ENCODE assay signal across 11 cellular contexts in genomic region chr2:12326449-12327190, GRCh38.
A peak's percentile ranks its signal among the peaks of the same experiment; 100 is the strongest.
DNase-seq lines count a peak whose midpoint lies in the region; ATAC-seq, FAIRE-seq and TF ChIP-seq lines count a peak whose summit lies in the region.
"Had no signal": no experiment of that assay in that cellular context is flagged by ENCODE, and none has a peak within 500 bp of the region (broad histone marks: within the 10 kb centered on the region; RNA-seq: fewer than 3 reads in every experiment).

No MANE protein-coding gene starts in this region.

- H3K36me3 ChIP-seq in RWPE2 (ENCODE audit: low read depth), result no peaks in the 10 kb centered on the region

- H3K4me2 ChIP-seq in A549, result no peak overlapping the region
- H3K4me2 ChIP-seq: KMS-11 had no signal

- H3K4me1 ChIP-seq in A549 (no peaks in the 10 kb centered on the region), RWPE2 (ENCODE audit: insufficient read depth, poor library complexity, severe bottlenecking) (peaks cover 9% of the 10 kb centered on the region)

- 33% methylated on average over 12 of the region's 12 CpGs for WGBS in A549 (ENCODE audit: missing lambda C conversion rate)

- no peak for TF ChIP-seq POLR2A in A549 (IDR thresholded peaks at IDR 0.05; ENCODE audit: low read length)

- POLR2A ChIA-PET in A549 (lab: Yijun Ruan, JAX), result no interaction called here

- no peak overlapping the region for H3K27ac ChIP-seq in A549
- peak overlapping the region; percentile 19 for H3K27ac ChIP-seq in RWPE2 (ENCODE audit: poor library complexity, severe bottlenecking)
- H3K27ac ChIP-seq: KMS-11 had no signal

- TF ChIP-seq RAD21 in A549 (conservative IDR thresholded peaks at IDR 0.05 in 1 of 2, IDR thresholded peaks at IDR 0.05 in 1 of 2), result peak in 1 of 2 experiments; percentile 34; a peak in 3 of 5 replicates

- no peak for TF ChIP-seq EP300 in A549 (IDR thresholded peaks at IDR 0.05)

- TF ChIP-seq CTCF in A549 (IDR thresholded peaks at IDR 0.05), result no peak
- TF ChIP-seq CTCF in GM13976 (IDR thresholded peaks at IDR 0.05; ENCODE audit: borderline replicate concordance, control extremely low read depth, extremely low read depth, insufficient read depth, missing control alignments), result peak; percentile 11
- TF ChIP-seq CTCF in RWPE2 (IDR thresholded peaks at IDR 0.05; ENCODE audit: poor library complexity, severe bottlenecking), result no peak

- CTCF ChIA-PET in A549 (lab: Yijun Ruan, JAX), result interaction anchor here (0.8 to 1.7 kb wide), 5 partner anchors 11 to 497 kb away, joined by 3 to 5 read pairs (median 3); partner anchors contain the start of gene TRIB2

- H3K4me3 ChIP-seq in A549 (no peak overlapping the region), RWPE2 (ENCODE audit: severe bottlenecking) (no peak overlapping the region)

- H3K27me3 ChIP-seq in RWPE2 (ENCODE audit: insufficient read depth, poor library complexity, severe bottlenecking), result no peaks in the 10 kb centered on the region

- H3K9me3 ChIP-seq in A549 (0 out of 3 replicates have a peak, but pooled peaks cover 2% of the 10 kb centered on the region), RWPE2 (ENCODE audit: severe bottlenecking) (no peaks in the 10 kb centered on the region)

- peak; percentile 47 to 82; a peak in 3 of 6 replicates for ATAC-seq in A549
- no peak for ATAC-seq in RWPE2 (ENCODE audit: low read depth)
- ATAC-seq in HG02623 (IDR thresholded peaks at IDR 0.05; ENCODE audit: unreplicated experiment), result no peak
- ATAC-seq in HG03135 (IDR thresholded peaks at IDR 0.05; ENCODE audit: unreplicated experiment), result no peak
- no peak for ATAC-seq in GM19397 (IDR thresholded peaks at IDR 0.05; ENCODE audit: unreplicated experiment)

- in situ Hi-C loops in GM13976 (cut with MboI; ENCODE audit: low sequenced_read_pairs, unreplicated experiment), result no loop called here

- FAIRE-seq in A549 (lab: Jason Lieb, UNC), result no peak
- FAIRE-seq: TTC549 had no signal

- DNase-seq in A549 (ENCODE audit: low read depth in 1 of 2, low spot score in 1 of 2) (no peak), GM13976 (ENCODE audit: low spot score) (peak; percentile 17), RWPE2 (ENCODE audit: low spot score) (no peak), iPS-NIHi11 (ENCODE audit: low spot score) (peak; percentile 33), DMS114 treated with DMSO at 0.1 percent for 48 hours (lab: John Stamatoyannopoulos, UW; ENCODE audit: unreplicated experiment) (no peak)
- DNase-seq: NK-92 treated with Interleukin-12 subunit alpha and Interleukin-12 subunit beta, amount 100 ng/mL, for 24 hours had no signal

TF ChIP-seq in A549, 52 proteins besides CTCF, POLR2A, EP300 and RAD21:
- TF ChIP-seq FOSL2 (IDR thresholded peaks at IDR 0.05), result no peak
- TF ChIP-seq FOSL2 (CRISPR knock-in tag; IDR thresholded peaks at IDR 0.05), result no peak
- TF ChIP-seq MAZ (IDR thresholded peaks at IDR 0.05; ENCODE audit: borderline replicate concordance, low read depth, low read length), result no peak
- no peak for TF ChIP-seq ZC3H11A (IDR thresholded peaks at IDR 0.05)
- no peak for TF ChIP-seq RNF2 (IDR thresholded peaks at IDR 0.05; ENCODE audit: borderline replicate concordance, low read depth)
- TF ChIP-seq TFCP2L1 (CRISPR knock-in tag; IDR thresholded peaks at IDR 0.05), result no peak
- no peak for TF ChIP-seq FOXS1 (CRISPR knock-in tag; IDR thresholded peaks at IDR 0.05)
- no peak for TF ChIP-seq NFE2L2 (conservative IDR thresholded peaks at IDR 0.05; ENCODE audit: low read length)
- TF ChIP-seq MAFK (IDR thresholded peaks at IDR 0.05; ENCODE audit: partially characterized antibody), result no peak
- TF ChIP-seq, protein P1, sequence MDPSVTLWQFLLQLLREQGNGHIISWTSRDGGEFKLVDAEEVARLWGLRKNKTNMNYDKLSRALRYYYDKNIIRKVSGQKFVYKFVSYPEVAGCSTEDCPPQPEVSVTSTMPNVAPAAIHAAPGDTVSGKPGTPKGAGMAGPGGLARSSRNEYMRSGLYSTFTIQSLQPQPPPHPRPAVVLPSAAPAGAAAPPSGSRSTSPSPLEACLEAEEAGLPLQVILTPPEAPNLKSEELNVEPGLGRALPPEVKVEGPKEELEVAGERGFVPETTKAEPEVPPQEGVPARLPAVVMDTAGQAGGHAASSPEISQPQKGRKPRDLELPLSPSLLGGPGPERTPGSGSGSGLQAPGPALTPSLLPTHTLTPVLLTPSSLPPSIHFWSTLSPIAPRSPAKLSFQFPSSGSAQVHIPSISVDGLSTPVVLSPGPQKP (IDR thresholded peaks at IDR 0.05; ENCODE audit: low read depth, low read length), result no peak
- no peak for TF ChIP-seq SREBF2 (IDR thresholded peaks at IDR 0.05)
- TF ChIP-seq FOSB (CRISPR knock-in tag; IDR thresholded peaks at IDR 0.05), result no peak
- TF ChIP-seq, protein P2, sequence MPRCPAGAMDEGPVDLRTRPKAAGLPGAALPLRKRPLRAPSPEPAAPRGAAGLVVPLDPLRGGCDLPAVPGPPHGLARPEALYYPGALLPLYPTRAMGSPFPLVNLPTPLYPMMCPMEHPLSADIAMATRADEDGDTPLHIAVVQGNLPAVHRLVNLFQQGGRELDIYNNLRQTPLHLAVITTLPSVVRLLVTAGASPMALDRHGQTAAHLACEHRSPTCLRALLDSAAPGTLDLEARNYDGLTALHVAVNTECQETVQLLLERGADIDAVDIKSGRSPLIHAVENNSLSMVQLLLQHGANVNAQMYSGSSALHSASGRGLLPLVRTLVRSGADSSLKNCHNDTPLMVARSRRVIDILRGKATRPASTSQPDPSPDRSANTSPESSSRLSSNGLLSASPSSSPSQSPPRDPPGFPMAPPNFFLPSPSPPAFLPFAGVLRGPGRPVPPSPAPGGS (IDR thresholded peaks at IDR 0.05), result no peak
- TF ChIP-seq CBX8 (IDR thresholded peaks at IDR 0.05), result no peak
- no peak for TF ChIP-seq KDM5A (IDR thresholded peaks at IDR 0.05)
- TF ChIP-seq ZFP36 (IDR thresholded peaks at IDR 0.05; ENCODE audit: borderline replicate concordance, partially characterized antibody), result no peak
- TF ChIP-seq RARB (CRISPR knock-in tag; IDR thresholded peaks at IDR 0.05), result no peak
- no peak for TF ChIP-seq MYC (IDR thresholded peaks at IDR 0.05; ENCODE audit: borderline replicate concordance, low read length)
- TF ChIP-seq NR3C1 (IDR thresholded peaks at IDR 0.05), result no peak

Comparison
In these comparisons a context has a peak if more than half of its experiments do, and no peak if none do; other contexts are left out.
1. ATAC-seq: peak in A549 (2 of 2); none in RWPE2 (single experiment), HG02623 (single experiment), HG03135 (single experiment) and GM19397 (single experiment).
2. DNase-seq: peak in GM13976 (single experiment) and iPS-NIHi11 (single experiment); none in A549 (0 of 2), RWPE2 (single experiment) and DMS114 treated with DMSO at 0.1 percent for 48 hours (single experiment).